ENCODE assay signal across 12 cellular contexts in genomic region chr5:175842947-175843793, GRCh38. TPM values are rescaled to one million over a fixed set of nuclear protein-coding genes. Genes with fewer than 3 reads are reported as not detected.
DNase-seq lines count a peak whose midpoint lies in the region; ATAC-seq and TF ChIP-seq lines count a peak whose summit lies in the region.
"Had no signal": no experiment of that assay in that cellular context is flagged by ENCODE, and none has a peak within 500 bp of the region (broad histone marks: within the 10 kb centered on the region; RNA-seq: fewer than 3 reads in every experiment).

No MANE protein-coding gene starts in this region.

- peaks cover 2% of the 10 kb centered on the region for H3K9me3 ChIP-seq in adipocyte (ENCODE audit: control insufficient read depth, low read length)
- no peaks in the 10 kb centered on the region for H3K9me3 ChIP-seq in prostate gland

- no peak overlapping the region for H3K27ac Mint-ChIP-seq in HFFc6
- H3K27ac Mint-ChIP-seq: type B pancreatic cell had no signal

- ATAC-seq in GM18873 (IDR thresholded peaks at IDR 0.05; ENCODE audit: low FRiP score, unreplicated experiment) (no peak), HG02981 (IDR thresholded peaks at IDR 0.05; ENCODE audit: unreplicated experiment) (no peak)

- intact Hi-C loops in prostate gland (cut with DNase I): no loop called here

- H3K9me3 Mint-ChIP-seq in HFFc6: no peaks in the 10 kb centered on the region
- H3K9me3 Mint-ChIP-seq: type B pancreatic cell had no signal

- TF ChIP-seq POLR2A in prostate gland (IDR thresholded peaks at IDR 0.05): no peak

- peak; percentile 92 for DNase-seq in AG08396 (ENCODE audit: low spot score)
- DNase-seq in HFFc6: peak; percentile 78
- peak; percentile 74 for DNase-seq in adipocyte (ENCODE audit: low read depth)
- DNase-seq in islet precursor cell: peak; percentile 99
- DNase-seq in prostate gland (ENCODE audit: low spot score): no peak
- DNase-seq in SIG-M5 (lab: John Stamatoyannopoulos, UW): no peak
- DNase-seq: Right ventricle myocardium superior; stimulated activated CD4-positive, alpha-beta T cell treated with anti-CD3 and anti-CD28 coated beads, Interleukin-1b, Interleukin-23, amount 100 ng/mL, for 48 hours had no signal

- no peaks in the 10 kb centered on the region for H3K36me3 ChIP-seq in adipocyte (ENCODE audit: control insufficient read depth, insufficient read depth, low read length, severe bottlenecking)
- no peaks in the 10 kb centered on the region for H3K36me3 ChIP-seq in prostate gland

- no peak overlapping the region for H3K4me3 Mint-ChIP-seq in HFFc6
- H3K4me3 Mint-ChIP-seq: type B pancreatic cell had no signal

- H3K27me3 ChIP-seq in adipocyte (replicated peaks; ENCODE audit: control insufficient read depth, insufficient read depth, low read length) (peaks cover 31% of the 10 kb centered on the region), prostate gland (replicated peaks; ENCODE audit: insufficient read depth) (no peaks in the 10 kb centered on the region)

- peaks cover 15% of the 10 kb centered on the region for H3K4me1 Mint-ChIP-seq in HFFc6 (ENCODE audit: low read depth)

- H3K9ac ChIP-seq in adipocyte (ENCODE audit: low read length): no peak overlapping the region

- peaks cover 15% of the 10 kb centered on the region for H3K27me3 Mint-ChIP-seq in HFFc6 (ENCODE audit: insufficient read depth)

- 53% methylated on average over 12 of the region's 13 CpGs for WGBS in prostate gland

- H3K4me3 ChIP-seq in adipocyte (ENCODE audit: low read length) (no peak overlapping the region), prostate gland (no peak overlapping the region)

- no peaks in the 10 kb centered on the region for H3K36me3 Mint-ChIP-seq in HFFc6 (ENCODE audit: low read depth)
- H3K36me3 Mint-ChIP-seq: type B pancreatic cell had no signal

- TF ChIP-seq CTCF in HFFc6 (IDR thresholded peaks at IDR 0.05) (no peak), prostate gland (IDR thresholded peaks at IDR 0.05) (no peak)

- H3K4me1 ChIP-seq in adipocyte (ENCODE audit: control insufficient read depth, insufficient read depth, low read length): peaks cover 2% of the 10 kb centered on the region
- H3K4me1 ChIP-seq in prostate gland (replicated peaks): no peaks in the 10 kb centered on the region

- H3K27ac ChIP-seq in prostate gland: no peak overlapping the region

RNA-seq across cellular contexts. Expression of gene CPLX2, which starts 28.2 kb away (rescaled TPM):
- total RNA-seq in HFFc6 (2021; fragmentation: NEBNext Ultra II Directional; extraction: Animal tissue kit (Norgen Biotek cat#: 25700)): not detected
- 1 to 10 TPM in 1 of 2 donors, under 1 TPM in 1; 0.23 to 1.0 TPM for total RNA-seq in prostate gland
- total RNA-seq: mesenteric fat pad, Right ventricle myocardium superior had no signal

Comparison
In these comparisons a context has a peak if more than half of its experiments do, and no peak if none do; other contexts are left out.
1. DNase-seq: peak in AG08396 (single experiment), HFFc6 (single experiment), adipocyte (single experiment) and islet precursor cell (single experiment); none in prostate gland (single experiment) and SIG-M5 (single experiment).